In the genomic region with DNA sequence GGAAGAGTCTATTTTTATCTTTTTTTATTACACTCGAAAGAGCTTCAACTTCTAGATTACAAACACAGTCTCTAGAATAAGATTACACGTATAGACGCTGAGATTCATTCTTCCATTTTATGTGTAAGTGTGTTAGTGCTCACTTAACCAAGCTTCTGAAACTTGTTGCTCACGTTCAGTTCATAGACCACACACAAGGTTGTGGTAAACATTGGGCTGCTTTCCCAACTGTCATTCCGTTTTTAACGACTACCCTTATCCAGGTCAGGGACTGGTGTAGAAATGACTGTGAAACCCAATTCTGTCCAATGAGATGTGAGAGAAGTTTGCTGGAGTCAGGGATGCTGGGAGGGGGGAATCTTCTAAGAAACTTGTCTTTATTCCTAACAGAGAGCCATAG, we compare ENCODE assay signal across 1 cellular context.
TF ChIP-seq lines count a peak whose summit lies in the region.

No MANE protein-coding gene starts in this region.

TF ChIP-seq in neural cell, 6 proteins besides CTCF, POLR2A, EP300 and RAD21 (continued from another document):
- TF ChIP-seq REST (IDR thresholded peaks at IDR 0.05; ENCODE audit: borderline replicate concordance) = no peak
- no peak for TF ChIP-seq MXI1 (conservative IDR thresholded peaks at IDR 0.05; ENCODE audit: poor library complexity, severe bottlenecking)
- no peak for TF ChIP-seq SMC3 (conservative IDR thresholded peaks at IDR 0.05; ENCODE audit: poor library complexity)
TF ChIP-seq in neural cell: peak in this region for 0.
